Comparison of ENCODE assay signal across 20 cellular contexts in the genomic region with DNA sequence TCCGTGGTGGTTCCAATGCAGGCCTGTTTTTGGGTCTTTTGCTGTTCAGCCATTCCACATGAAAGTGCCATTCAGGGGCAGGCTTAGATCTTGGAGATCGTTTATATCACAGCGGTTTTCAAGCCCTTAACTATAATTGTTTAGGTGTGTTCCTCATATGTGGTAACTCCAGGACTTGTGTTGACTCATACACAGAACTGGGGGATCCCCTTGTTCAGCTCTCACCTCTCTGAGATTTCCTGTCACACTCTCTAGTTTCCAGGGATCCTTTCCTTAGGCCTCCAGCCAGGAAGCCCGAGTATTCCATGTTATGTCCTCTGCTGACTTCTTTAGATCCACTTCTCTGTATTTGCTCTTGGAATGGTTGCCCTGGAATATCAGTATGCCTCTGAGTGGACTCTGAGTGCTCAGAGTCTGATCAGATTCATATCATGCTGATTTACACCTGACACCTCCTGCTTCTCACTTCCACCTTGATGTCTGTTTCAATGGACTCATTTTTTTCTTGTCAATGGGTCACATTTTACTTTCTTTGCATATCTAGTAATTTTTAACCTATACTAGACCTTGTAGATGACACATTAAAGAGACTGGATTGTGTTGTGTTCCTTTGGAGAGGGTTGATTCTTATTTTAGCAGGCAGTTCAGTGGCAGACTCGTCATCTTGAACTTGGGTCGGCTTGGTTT. TPM values are rescaled to one million over a fixed set of nuclear protein-coding genes. Genes with fewer than 3 reads are reported as not detected.
A peak's percentile ranks its signal among the peaks of the same experiment; 100 is the strongest.
DNase-seq lines count a peak whose midpoint lies in the region; ATAC-seq, FAIRE-seq and TF ChIP-seq lines count a peak whose summit lies in the region.
"Had no signal": no experiment of that assay in that cellular context is flagged by ENCODE, and none has a peak within 500 bp of the region (broad histone marks: within the 10 kb centered on the region; RNA-seq: fewer than 3 reads in every experiment).

No MANE protein-coding gene starts in this region.

- intact Hi-C loops in HCT116 (cut with micrococcal nuclease), result no loop called here
- intact Hi-C loops in GM12878 (cut with micrococcal nuclease; ENCODE audit: unreplicated experiment), result no loop called here

- no peaks in the 10 kb centered on the region for H3K9me2 ChIP-seq in HCT116 (ENCODE audit: insufficient read depth)

- H3K9ac ChIP-seq in HCT116 (ENCODE audit: low read length), result 0 out of 2 replicates have a peak overlapping the region, but pooled peaks have one; percentile 8
- H3K9ac ChIP-seq in GM12878 (ENCODE audit: control insufficient read depth, insufficient read depth, low read length), result no peak overlapping the region
- H3K9ac ChIP-seq: GM23248 had no signal

- no peak overlapping the region for H3K4me3 Mint-ChIP-seq in activated T-cell treated with anti-CD3 and anti-CD28 coated beads, Interleukin-2, amount 50 U/mL, for 4 hours
- peak overlapping the region in 1 of 2 donors; percentile 5 for H3K4me3 Mint-ChIP-seq in stimulated activated naive CD8-positive, alpha-beta T cell treated with anti-CD3 and anti-CD28 coated beads, Interleukin-15, amount 100 ng/mL, for 72 hours

- in situ Hi-C loops in GM12878 (cut with MboI), result no loop called here

- no peaks in the 10 kb centered on the region for H3K36me3 Mint-ChIP-seq in activated T-cell treated with anti-CD3 and anti-CD28 coated beads, Interleukin-2, amount 50 U/mL, for 4 hours (ENCODE audit: insufficient read depth)

- POLR2A ChIA-PET in HCT116 (lab: Charles Lee), result no interaction called here
- POLR2A ChIA-PET in GM12878 (lab: Charles Lee), result no interaction called here

- H2AFZ ChIP-seq in HCT116 (ENCODE audit: low read depth, low read length, poor library complexity, severe bottlenecking) (no peak overlapping the region), GM12878 (ENCODE audit: control insufficient read depth, low read depth, low read length) (no peak overlapping the region)
- H2AFZ ChIP-seq: GM23248 had no signal

- CTCF ChIA-PET in HCT116 (lab: Charles Lee), result no interaction called here
- CTCF ChIA-PET in GM12878 (lab: Yijun Ruan, JAX), result no interaction called here

- H3K4me1 ChIP-seq in HCT116 (ENCODE audit: control insufficient read depth in 1 of 2, insufficient read depth in 2 of 2, low read length in 2 of 2) (peaks cover 5 to 96% of the 10 kb centered on the region in 2 experiments; a peak in 3 of 4 replicates), GM12878 (ENCODE audit: control insufficient read depth, insufficient read depth, low read length) (no peaks in the 10 kb centered on the region)

- H4K20me1 ChIP-seq in HCT116 (ENCODE audit: insufficient read depth), result peaks cover 40% of the 10 kb centered on the region
- H4K20me1 ChIP-seq in GM12878 (ENCODE audit: control insufficient read depth, insufficient read depth), result no peaks in the 10 kb centered on the region

- H3K36me3 ChIP-seq in HCT116 (ENCODE audit: control insufficient read depth in 1 of 2, insufficient read depth in 2 of 2, low read length in 2 of 2) (peaks cover 41 to 97% of the 10 kb centered on the region in 2 experiments), GM12878 (ENCODE audit: control insufficient read depth in 2 of 2, insufficient read depth in 2 of 2, low read length in 1 of 2) (no peaks in the 10 kb centered on the region)

- H3K4me3 ChIP-seq in HCT116 (replicated peaks in 1 of 2; ENCODE audit: low read depth in 1 of 2, low read length in 2 of 2), result no peak overlapping the region
- no peak overlapping the region for H3K4me3 ChIP-seq in GM12878
- H3K4me3 ChIP-seq: GM23248 had no signal

- FAIRE-seq in GM12878 (lab: Jason Lieb, UNC), result no peak
- FAIRE-seq: D721Med had no signal

- H3K9me3 ChIP-seq in HCT116 (ENCODE audit: control insufficient read depth in 1 of 2, insufficient read depth in 1 of 2, low read depth in 1 of 2, low read length in 2 of 2) (no peaks in the 10 kb centered on the region), GM12878 (replicated peaks; ENCODE audit: control insufficient read depth, insufficient read depth, low read length) (peaks cover 9% of the 10 kb centered on the region; the same call in 1 of the 3 replicates)

- H3K4me2 ChIP-seq in HCT116 (ENCODE audit: low read length) (peak overlapping the region; percentile 5; the same call in 1 of the 2 replicates), GM12878 (ENCODE audit: control insufficient read depth, insufficient read depth) (no peak overlapping the region)

- peak; percentile 50 to 71 for ATAC-seq in activated T-cell treated with anti-CD3 and anti-CD28 coated beads, Interleukin-2, amount 50 U/mL, for 4 hours
- ATAC-seq in HCT116 (no peak), GM12878 (peak; percentile 48), GM19455 (IDR thresholded peaks at IDR 0.05; ENCODE audit: unreplicated experiment) (no peak), HG02973 (IDR thresholded peaks at IDR 0.05; ENCODE audit: unreplicated experiment) (no peak)
- peak; percentile 93 for ATAC-seq in stimulated activated naive CD8-positive, alpha-beta T cell treated with anti-CD3 and anti-CD28 coated beads, Interleukin-15, amount 100 ng/mL, for 72 hours
- ATAC-seq: PC-3 had no signal

- no peak for TF ChIP-seq RAD21 in HCT116 (IDR thresholded peaks at IDR 0.05; ENCODE audit: low read depth)
- no peak for TF ChIP-seq RAD21 in GM12878 (IDR thresholded peaks at IDR 0.05; ENCODE audit: insufficient read depth, low read depth, low read length)

- no peak for DNase-seq in activated T-cell treated with anti-CD3 and anti-CD28 coated beads, Interleukin-2, amount 50 U/mL, for 4 hours
- no peak for DNase-seq in activated T-cell treated with anti-CD3 and anti-CD28 coated beads, Interleukin-2, amount 50 U/mL, for 48 hours
- DNase-seq in HCT116 (ENCODE audit: low read depth, low spot score), result no peak
- DNase-seq in GM12878 (ENCODE audit: low read depth, low spot score), result no peak
- DNase-seq in stimulated activated naive CD8-positive, alpha-beta T cell treated with anti-CD3 and anti-CD28 coated beads, Interleukin-15, amount 100 ng/mL, for 72 hours, result peak in 1 of 2 donors; percentile 25
- DNase-seq in SHP77 (lab: John Stamatoyannopoulos, UW), result no peak
- DNase-seq: AML-193; CD4-positive, alpha-beta memory T cell; DND-41; GF-D8; GM23248; KBM-7; NCI-H1048; NCI-H146; NCI-H345; NCI-H69; PC-3 had no signal

- H3K79me2 ChIP-seq in HCT116 (ENCODE audit: insufficient read depth, low read length), result peaks cover 100% of the 10 kb centered on the region
- H3K79me2 ChIP-seq in GM12878 (ENCODE audit: control insufficient read depth, insufficient read depth, low read length), result no peaks in the 10 kb centered on the region

- TF ChIP-seq CTCF in HCT116 (IDR thresholded peaks at IDR 0.05 in 2 of 3, conservative IDR thresholded peaks at IDR 0.05 in 1 of 3; ENCODE audit: borderline replicate concordance in 1 of 3, insufficient read depth in 1 of 3, low read depth in 2 of 3, low read length in 2 of 3), result no peak
- TF ChIP-seq CTCF in GM12878 (IDR thresholded peaks at IDR 0.05 in 2 of 3, conservative IDR thresholded peaks at IDR 0.05 in 1 of 3; ENCODE audit: control insufficient read depth in 2 of 3, extremely low read depth in 1 of 3, insufficient read depth in 1 of 3, low read depth in 3 of 3, low read length in 3 of 3), result no peak

- peaks cover 3% of the 10 kb centered on the region for H3K27me3 Mint-ChIP-seq in activated T-cell treated with anti-CD3 and anti-CD28 coated beads, Interleukin-2, amount 50 U/mL, for 4 hours (ENCODE audit: low read depth)
- H3K27me3 Mint-ChIP-seq in stimulated activated naive CD8-positive, alpha-beta T cell treated with anti-CD3 and anti-CD28 coated beads, Interleukin-15, amount 100 ng/mL, for 72 hours, result no peaks in the 10 kb centered on the region

- TF ChIP-seq EP300 in GM12878 (IDR thresholded peaks at IDR 0.05; ENCODE audit: borderline replicate concordance in 1 of 2, control insufficient read depth in 1 of 2, low read depth in 2 of 2, low read length in 2 of 2), result no peak

- H3K4me1 Mint-ChIP-seq in activated T-cell treated with anti-CD3 and anti-CD28 coated beads, Interleukin-2, amount 50 U/mL, for 4 hours (ENCODE audit: low read depth), result peaks cover 19% of the 10 kb centered on the region
- peaks cover 28% of the 10 kb centered on the region for H3K4me1 Mint-ChIP-seq in stimulated activated naive CD8-positive, alpha-beta T cell treated with anti-CD3 and anti-CD28 coated beads, Interleukin-15, amount 100 ng/mL, for 72 hours

- 14% methylated on average over 6 of the region's 6 CpGs for WGBS in GM12878 (ENCODE audit: insufficient coverage, insufficient replicate concordance, low lambda C conversion rate, missing lambda C conversion rate)

- SMC1A ChIA-PET in GM12878 (lab: Charles Lee; ENCODE audit: uncharacterized antibody, unreplicated experiment), result no interaction called here

- no peak for TF ChIP-seq POLR2A in HCT116 (IDR thresholded peaks at IDR 0.05; ENCODE audit: borderline replicate concordance, extremely low read depth, insufficient read depth, insufficient read length)
- no peak for TF ChIP-seq POLR2A in GM12878 (IDR thresholded peaks at IDR 0.05; ENCODE audit: low read depth, low read length)

- H3K27me3 ChIP-seq in HCT116 (ENCODE audit: insufficient read depth, low read length) (no peaks in the 10 kb centered on the region), GM12878 (replicated peaks in 1 of 2; ENCODE audit: control insufficient read depth in 2 of 2, insufficient read depth in 2 of 2, low read length in 1 of 2) (peaks cover 0 to 6% of the 10 kb centered on the region in 2 experiments; a peak in 2 of 4 replicates)

- peaks cover 13% of the 10 kb centered on the region for H3K9me3 Mint-ChIP-seq in activated T-cell treated with anti-CD3 and anti-CD28 coated beads, Interleukin-2, amount 50 U/mL, for 4 hours
- H3K9me3 Mint-ChIP-seq in stimulated activated naive CD8-positive, alpha-beta T cell treated with anti-CD3 and anti-CD28 coated beads, Interleukin-15, amount 100 ng/mL, for 72 hours, result peaks cover 24 to 29% of the 10 kb centered on the region in 2 donors

- BruUV-seq in HCT116 (replicated peaks; lab: Mats Ljungman, UMichigan), result no TSS peak
- BruUV-seq in GM12878 (replicated peaks; lab: Mats Ljungman, UMichigan), result no TSS peak

- RAD21 ChIA-PET in HCT116 (lab: Charles Lee; ENCODE audit: low non-redundant PET in 1 of 2, low total read pairs in 2 of 2, uncharacterized antibody in 2 of 2, unreplicated experiment in 2 of 2) (no interaction called here), GM12878 (lab: Charles Lee; ENCODE audit: unreplicated experiment) (no interaction called here)

- H3K27ac Mint-ChIP-seq in stimulated activated naive CD8-positive, alpha-beta T cell treated with anti-CD3 and anti-CD28 coated beads, Interleukin-15, amount 100 ng/mL, for 72 hours, result no peak overlapping the region

- H3K27ac ChIP-seq in HCT116 (ENCODE audit: low read depth, low read length) (peak overlapping the region; percentile 19; the same call in 1 of the 2 replicates), GM12878 (ENCODE audit: control insufficient read depth, insufficient read depth) (no peak overlapping the region)
- H3K27ac ChIP-seq: GM23248 had no signal

RNA-seq across cellular contexts. Expression of gene NTSR1, which starts 13.0 kb away (rescaled TPM):
- under 1 TPM in 1 of 3 donors, not detected in 2; 0.08 TPM for total RNA-seq in activated T-cell treated with anti-CD3 and anti-CD28 coated beads, Interleukin-2, amount 50 U/mL, for 4 hours
- total RNA-seq in HCT116 (2021; ENCODE audit: unreplicated experiment) (187 TPM), GM12878 (2014; rRNA removed) (not detected in 2 replicates), GM12878 (2014; rRNA removed; fragmentation: Illumina TruSeq; extraction: Trizol) (not detected in 2 replicates), GM12878 (2021) (0.05 TPM in 1 of 2 replicates, not detected in the other)
- polyA plus RNA-seq in HCT116 (2012), result 139 and 172 TPM in 2 replicates
- not detected in 2 replicates for total RNA-seq in GM12878 (2013; cell fraction: nucleolus; rRNA removed)
- polyA plus RNA-seq in GM12878 (2011; ENCODE audit: low read depth), result not detected
- polyA plus RNA-seq in GM12878 (2011; rRNA removed) (not detected in 2 replicates), GM12878 (2014; fragmentation: Illumina TruSeq; extraction: Trizol) (not detected in 2 replicates), GM12878 (2014; fragmentation: Nextera tagmentation; extraction: Ambion mirVana) (not detected), GM12878 (2014; rRNA removed) (not detected in 2 replicates), GM12878 (2016; fragmentation: Nextera tagmentation; extraction: Ambion mirVana) (not detected)
- polyA plus RNA-seq in GM12878 (2011; cell fraction: cytosol; rRNA removed), result not detected in 2 replicates
- polyA plus RNA-seq in GM12878 (2011; cell fraction: nucleus; rRNA removed), result not detected in 2 replicates
- polyA plus RNA-seq in GM12878 (2012), result 0.03 TPM in 1 of 2 replicates, not detected in the other
- polyA minus RNA-seq in GM12878 (2011; rRNA and poly(A)+ RNA removed), result not detected in 2 replicates
- not detected in 2 replicates for polyA minus RNA-seq in GM12878 (2011; cell fraction: cytosol; rRNA and poly(A)+ RNA removed)
- not detected in 2 replicates for polyA minus RNA-seq in GM12878 (2011; cell fraction: nucleus; rRNA and poly(A)+ RNA removed)
- total RNA-seq: GM23248 had no signal
- polyA plus RNA-seq: CD4-positive, alpha-beta memory T cell; GM23248 had no signal

Comparison
In these comparisons a context has a peak if more than half of its experiments do, and no peak if none do; other contexts are left out.
1. ATAC-seq: peak in activated T-cell treated with anti-CD3 and anti-CD28 coated beads, Interleukin-2, amount 50 U/mL, for 4 hours (2 of 2), GM12878 (single experiment) and stimulated activated naive CD8-positive, alpha-beta T cell treated with anti-CD3 and anti-CD28 coated beads, Interleukin-15, amount 100 ng/mL, for 72 hours (single experiment); none in HCT116 (single experiment), GM19455 (single experiment) and HG02973 (single experiment).
2. RNA of gene NTSR1, which starts 13.0 kb away (total RNA-seq): 187 TPM in HCT116 (single experiment); 0.08 TPM in activated T-cell treated with anti-CD3 and anti-CD28 coated beads, Interleukin-2, amount 50 U/mL, for 4 hours and 0.05 TPM in GM12878; every median in the first group is over 100 times any median in the second.